Comparison of ENCODE assay signal across 27 cellular contexts in genomic region chr12:92621312-92621711, GRCh38.
"Had no signal": no experiment of that assay in that cellular context is flagged by ENCODE, and none has a peak within 500 bp of the region (broad histone marks: within the 10 kb centered on the region; RNA-seq: fewer than 3 reads in every experiment).

No MANE protein-coding gene starts in this region.

- H3K36me3 ChIP-seq: ascending aorta, cardiac muscle cell had no signal

- H3K36me3 Mint-ChIP-seq: activated CD8-positive, alpha-beta memory T cell treated with anti-CD3 and anti-CD28 coated beads, Interleukin-2, amount 10 ng/mL, durations not matched to agents 7 days and 5 days; brain had no signal

- DNase-seq: activated CD4-positive, alpha-beta T cell treated with anti-CD3 and anti-CD28 coated beads for 48 hours; activated CD4-positive, alpha-beta T cell treated with anti-CD3 and anti-CD28 coated beads, Interleukin-2, amount 50 U/mL, for 48 hours; activated CD8-positive, alpha-beta memory T cell treated with anti-CD3 and anti-CD28 coated beads, Interleukin-2, amount 10 ng/mL, durations not matched to agents 7 days and 5 days; activated effector memory CD4-positive, alpha-beta T cell treated with Interleukin-2 at 50 U/mL for 16 hours; activated naive CD4-positive, alpha-beta T cell; activated naive CD8-positive, alpha-beta T cell treated with anti-CD3 and anti-CD28 coated beads, Interleukin-2, amount 50 U/mL, for 24 hours; activated T-cell treated with anti-CD3 and anti-CD28 coated beads, Interleukin-2, amount 50 U/mL, for 24 hours; amniotic stem cell; MM.1S; NCI-H1105; NCI-H1436; NCI-H1694 treated with DMSO at 0.1 percent for 48 hours; NCI-H2029 treated with DMSO at 0.1 percent for 48 hours; NCI-H345; NCI-H510A; NCI-H526 treated with DMSO at 0.1 percent for 48 hours; NCI-H82; SHP77 had no signal

- H3K9me3 Mint-ChIP-seq: activated T-helper 1 cell treated with anti-CD3 and anti-CD28 coated beads, Interleukin-12 subunit alpha, Interleukin-12 subunit beta, Interleukin-2, Interleukin-4 antibody, amounts not matched to agents 30 ng/mL and 10 ng/mL and 1 ng/mL, durations not matched to agents 14 hours and 24 hours and 36 hours had no signal

- H3K4me1 ChIP-seq: ascending aorta had no signal

- H3K4me1 Mint-ChIP-seq: activated CD8-positive, alpha-beta memory T cell treated with anti-CD3 and anti-CD28 coated beads, Interleukin-2, amount 10 ng/mL, durations not matched to agents 7 days and 5 days had no signal

- H3K27me3 ChIP-seq: ascending aorta, cardiac muscle cell had no signal

- H3K27ac ChIP-seq: ascending aorta, cardiac muscle cell, KMS-11, RWPE1 had no signal

- H3K9me3 ChIP-seq: ascending aorta had no signal

- H3K4me3 Mint-ChIP-seq: activated CD8-positive, alpha-beta memory T cell treated with anti-CD3 and anti-CD28 coated beads, Interleukin-2, amount 10 ng/mL, durations not matched to agents 7 days and 5 days; activated naive CD8-positive, alpha-beta T cell treated with anti-CD3 and anti-CD28 coated beads, Interleukin-2, amount 50 U/mL, for 24 hours; activated T-cell treated with anti-CD3 and anti-CD28 coated beads, Interleukin-2, amount 50 U/mL, for 24 hours; activated T-helper 1 cell treated with anti-CD3 and anti-CD28 coated beads, Interleukin-12 subunit alpha, Interleukin-12 subunit beta, Interleukin-2, Interleukin-4 antibody, amounts not matched to agents 30 ng/mL and 10 ng/mL and 1 ng/mL, durations not matched to agents 14 hours and 24 hours and 36 hours; brain; T-helper 1 cell treated with Interleukin-12 subunit alpha and Interleukin-12 subunit beta and Interleukin-4 antibody, amounts not matched to agents 30 μg/mL and 1 μg/mL, for 36 hours had no signal

- ATAC-seq: activated CD8-positive, alpha-beta memory T cell treated with anti-CD3 and anti-CD28 coated beads, Interleukin-2, amount 10 ng/mL, durations not matched to agents 7 days and 5 days; activated naive CD4-positive, alpha-beta T cell treated with anti-CD3 and anti-CD28 coated beads, Interleukin-2, amount 50 U/mL, for 72 hours; activated naive CD8-positive, alpha-beta T cell treated with anti-CD3 and anti-CD28 coated beads, Interleukin-2, amount 50 U/mL, for 24 hours; Panc1 had no signal

- H3K27me3 Mint-ChIP-seq: activated CD8-positive, alpha-beta memory T cell treated with anti-CD3 and anti-CD28 coated beads, Interleukin-2, amount 10 ng/mL, durations not matched to agents 7 days and 5 days; activated naive CD8-positive, alpha-beta T cell treated with anti-CD3 and anti-CD28 coated beads, Interleukin-2, amount 50 U/mL, for 24 hours; activated T-cell treated with anti-CD3 and anti-CD28 coated beads, Interleukin-2, amount 50 U/mL, for 24 hours; brain had no signal

- H3K4me3 ChIP-seq: ascending aorta, cardiac muscle cell had no signal

- H3K27ac Mint-ChIP-seq: activated CD8-positive, alpha-beta memory T cell treated with anti-CD3 and anti-CD28 coated beads, Interleukin-2, amount 10 ng/mL, durations not matched to agents 7 days and 5 days; activated naive CD4-positive, alpha-beta T cell treated with anti-CD3 and anti-CD28 coated beads, Interleukin-2, amount 50 U/mL, for 72 hours; activated naive CD8-positive, alpha-beta T cell treated with anti-CD3 and anti-CD28 coated beads, Interleukin-2, amount 50 U/mL, for 24 hours; activated T-cell treated with anti-CD3 and anti-CD28 coated beads, Interleukin-2, amount 50 U/mL, for 24 hours; activated T-helper 1 cell treated with anti-CD3 and anti-CD28 coated beads, Interleukin-12 subunit alpha, Interleukin-12 subunit beta, Interleukin-2, Interleukin-4 antibody, amounts not matched to agents 30 ng/mL and 10 ng/mL and 1 ng/mL, durations not matched to agents 14 hours and 24 hours and 36 hours; T-helper 1 cell treated with Interleukin-12 subunit alpha and Interleukin-12 subunit beta and Interleukin-4 antibody, amounts not matched to agents 30 μg/mL and 1 μg/mL, for 36 hours had no signal
